8 cellular contexts compared by ENCODE assay signal in genomic region chr2:85813978-85814801, GRCh38.
DNase-seq lines count a peak whose midpoint lies in the region; ATAC-seq lines count a peak whose summit lies in the region.

No MANE protein-coding gene starts in this region.

- ATAC-seq in GM21528 (IDR thresholded peaks at IDR 0.05; ENCODE audit: low FRiP score, unreplicated experiment) (peak; percentile 60), left ventricle myocardium superior (peak; percentile 96), HG03354 (IDR thresholded peaks at IDR 0.05; ENCODE audit: poor library complexity, severe bottlenecking, unreplicated experiment) (no peak)

- intact Hi-C loops in left ventricle myocardium superior (cut with micrococcal nuclease): loop anchor here (5.0 kb wide), 1 partner anchor 87 kb away; no protein-coding TSS in a partner anchor

- DNase-seq in AML-193 (lab: John Stamatoyannopoulos, UW) (peak; percentile 68 to 69), NCI-H2029 treated with DMSO at 0.1 percent for 48 hours (lab: John Stamatoyannopoulos, UW) (peak; percentile 53), T-helper 22 cell (ENCODE audit: low read depth) (peak; percentile 30), amygdala (lab: John Stamatoyannopoulos, UW) (peak; percentile 52 to 95 (median 80)), left ventricle myocardium superior (peak; percentile 95), renal cortical epithelial cell (ENCODE audit: low read depth) (peak; percentile 73)

Comparison
In these comparisons a context has a peak if more than half of its experiments do, and no peak if none do; other contexts are left out.
1. DNase-seq: peak in every context shown above with its lines; median percentile 95 in left ventricle myocardium superior; 80 in amygdala; 73 in renal cortical epithelial cell; 68 in AML-193; 53 in NCI-H2029 treated with DMSO at 0.1 percent for 48 hours; 30 in T-helper 22 cell.